In genomic region chr13:88622362-88622973, GRCh38 we compare ENCODE assay signal across 14 cellular contexts.
DNase-seq lines count a peak whose midpoint lies in the region; ATAC-seq and TF ChIP-seq lines count a peak whose summit lies in the region.
"Had no signal": no experiment of that assay in that cellular context is flagged by ENCODE, and none has a peak within 500 bp of the region (broad histone marks: within the 10 kb centered on the region; RNA-seq: fewer than 3 reads in every experiment).

No MANE protein-coding gene starts in this region.

- H3F3A ChIP-seq in MM.1S (ENCODE audit: insufficient read depth, low read length) (no peaks in the 10 kb centered on the region), smooth muscle cell (ENCODE audit: low read depth) (no peaks in the 10 kb centered on the region)

- ATAC-seq in activated naive CD8-positive, alpha-beta T cell treated with anti-CD3 and anti-CD28 coated beads, Interleukin-2, amount 10 ng/mL, durations not matched to agents 7 days and 5 days (ENCODE audit: low read depth): peak; percentile 87
- ATAC-seq in GM18502 (IDR thresholded peaks at IDR 0.05; ENCODE audit: poor library complexity, unreplicated experiment) (no peak), HG02870 (IDR thresholded peaks at IDR 0.05; ENCODE audit: unreplicated experiment) (no peak)

- no peak overlapping the region for H3K4me2 ChIP-seq in MM.1S (ENCODE audit: low read depth, low read length)
- H3K4me2 ChIP-seq in smooth muscle cell: no peak overlapping the region
- H3K4me2 ChIP-seq: KMS-11 had no signal

- no peak overlapping the region for H3K27ac ChIP-seq in MM.1S (ENCODE audit: low read length)
- H3K27ac ChIP-seq in smooth muscle cell (ENCODE audit: low read depth): no peak overlapping the region
- H3K27ac ChIP-seq: KMS-11, upper lobe of left lung had no signal

- no peaks in the 10 kb centered on the region for H4K20me1 ChIP-seq in MM.1S (ENCODE audit: insufficient read depth, low read length)
- H4K20me1 ChIP-seq in smooth muscle cell (ENCODE audit: low read depth): no peaks in the 10 kb centered on the region

- H3K36me3 Mint-ChIP-seq in activated naive CD8-positive, alpha-beta T cell treated with anti-CD3 and anti-CD28 coated beads, Interleukin-2, amount 10 ng/mL, durations not matched to agents 7 days and 5 days: peaks cover 5% of the 10 kb centered on the region

- peak overlapping the region; percentile 53 for H3K4me3 Mint-ChIP-seq in activated naive CD8-positive, alpha-beta T cell treated with anti-CD3 and anti-CD28 coated beads, Interleukin-2, amount 10 ng/mL, durations not matched to agents 7 days and 5 days
- H3K4me3 Mint-ChIP-seq: H9 had no signal

- peaks cover 12% of the 10 kb centered on the region for H3K4me1 Mint-ChIP-seq in activated naive CD8-positive, alpha-beta T cell treated with anti-CD3 and anti-CD28 coated beads, Interleukin-2, amount 10 ng/mL, durations not matched to agents 7 days and 5 days
- H3K4me1 Mint-ChIP-seq: H9 had no signal

- H3K9ac ChIP-seq in MM.1S (ENCODE audit: low read length) (no peak overlapping the region), smooth muscle cell (ENCODE audit: low read depth) (no peak overlapping the region)
- H3K9ac ChIP-seq: KMS-11 had no signal

- peak; percentile 6 for DNase-seq in activated CD4-positive, alpha-beta T cell treated with anti-CD3 and anti-CD28 coated beads for 48 hours
- DNase-seq in activated CD4-positive, alpha-beta T cell treated with anti-CD3 and anti-CD28 coated beads, Interleukin-2, amount 50 U/mL, for 48 hours: no peak
- DNase-seq in MM.1S: peak; percentile 7
- no peak for DNase-seq in activated naive CD8-positive, alpha-beta T cell treated with anti-CD3 and anti-CD28 coated beads, Interleukin-2, amount 10 ng/mL, durations not matched to agents 7 days and 5 days
- DNase-seq in smooth muscle cell (lab: John Stamatoyannopoulos, UW; ENCODE audit: unreplicated experiment): no peak
- DNase-seq in ACHN: no peak
- DNase-seq: caudate nucleus, DMS153, H9, NCI-H2081, upper lobe of left lung had no signal

- TF ChIP-seq CTCF in MM.1S (IDR thresholded peaks at IDR 0.05; ENCODE audit: low read length) (no peak), smooth muscle cell (IDR thresholded peaks at IDR 0.05; ENCODE audit: borderline replicate concordance, insufficient read depth, poor library complexity, severe bottlenecking) (no peak)

- H3K36me3 ChIP-seq in MM.1S (replicated peaks; ENCODE audit: insufficient read depth, low read length): no peaks in the 10 kb centered on the region
- no peaks in the 10 kb centered on the region for H3K36me3 ChIP-seq in smooth muscle cell (ENCODE audit: low read depth)
- H3K36me3 ChIP-seq: upper lobe of left lung had no signal

- H3K79me2 ChIP-seq in MM.1S (ENCODE audit: low read length): no peaks in the 10 kb centered on the region
- no peaks in the 10 kb centered on the region for H3K79me2 ChIP-seq in smooth muscle cell (ENCODE audit: low read depth)

- H3K9me3 Mint-ChIP-seq in activated naive CD8-positive, alpha-beta T cell treated with anti-CD3 and anti-CD28 coated beads, Interleukin-2, amount 10 ng/mL, durations not matched to agents 7 days and 5 days: peaks cover 11% of the 10 kb centered on the region

- POLR2A ChIA-PET in activated naive CD8-positive, alpha-beta T cell treated with anti-CD3 and anti-CD28 coated beads, Interleukin-2, amount 10 ng/mL, durations not matched to agents 7 days and 5 days (lab: Charles Lee): no interaction called here

- H3K9me3 ChIP-seq in MM.1S (replicated peaks; ENCODE audit: insufficient read depth, low read length) (no peaks in the 10 kb centered on the region), smooth muscle cell (replicated peaks; ENCODE audit: low read depth) (no peaks in the 10 kb centered on the region)
- H3K9me3 ChIP-seq: upper lobe of left lung had no signal

- H2AFZ ChIP-seq in MM.1S (ENCODE audit: low read length) (no peak overlapping the region), smooth muscle cell (ENCODE audit: low read depth) (peak overlapping the region; percentile 31)

- in situ Hi-C loops in ACHN (cut with HindIII; ENCODE audit: low pct_ligation_motif_present, low pct_unique_long_range_greater_than_20kb, low sequenced_read_pairs): no loop called here

- H3K4me3 ChIP-seq in MM.1S (ENCODE audit: low read length) (no peak overlapping the region), smooth muscle cell (no peak overlapping the region)
- H3K4me3 ChIP-seq: upper lobe of left lung had no signal

- WGBS in smooth muscle cell (ENCODE audit: low lambda C conversion rate): 54% methylated on average over 2 of the region's 2 CpGs

- no peaks in the 10 kb centered on the region for H3K9me2 ChIP-seq in MM.1S (replicated peaks; ENCODE audit: insufficient read depth, low read length)

- H3K4me1 ChIP-seq in MM.1S (ENCODE audit: low read length) (no peaks in the 10 kb centered on the region), smooth muscle cell (ENCODE audit: low read depth) (no peaks in the 10 kb centered on the region)
- H3K4me1 ChIP-seq: upper lobe of left lung had no signal

- H3K27me3 ChIP-seq in MM.1S (replicated peaks; ENCODE audit: insufficient read depth, low read length): no peaks in the 10 kb centered on the region
- no peaks in the 10 kb centered on the region for H3K27me3 ChIP-seq in smooth muscle cell (ENCODE audit: low read depth)
- H3K27me3 ChIP-seq: upper lobe of left lung had no signal

- H3K27me3 Mint-ChIP-seq in activated naive CD8-positive, alpha-beta T cell treated with anti-CD3 and anti-CD28 coated beads, Interleukin-2, amount 10 ng/mL, durations not matched to agents 7 days and 5 days: no peaks in the 10 kb centered on the region

- H3K27ac Mint-ChIP-seq in activated naive CD8-positive, alpha-beta T cell treated with anti-CD3 and anti-CD28 coated beads, Interleukin-2, amount 10 ng/mL, durations not matched to agents 7 days and 5 days: peak overlapping the region; percentile 70

Comparison
In these comparisons a context has a peak if more than half of its experiments do, and no peak if none do; other contexts are left out.
1. DNase-seq: peak in activated CD4-positive, alpha-beta T cell treated with anti-CD3 and anti-CD28 coated beads for 48 hours (single experiment) and MM.1S (single experiment); none in activated CD4-positive, alpha-beta T cell treated with anti-CD3 and anti-CD28 coated beads, Interleukin-2, amount 50 U/mL, for 48 hours (0 of 2), activated naive CD8-positive, alpha-beta T cell treated with anti-CD3 and anti-CD28 coated beads, Interleukin-2, amount 10 ng/mL, durations not matched to agents 7 days and 5 days (single experiment), smooth muscle cell (single experiment) and ACHN (single experiment).